ENCODE assay signal across 8 cellular contexts in the genomic region with DNA sequence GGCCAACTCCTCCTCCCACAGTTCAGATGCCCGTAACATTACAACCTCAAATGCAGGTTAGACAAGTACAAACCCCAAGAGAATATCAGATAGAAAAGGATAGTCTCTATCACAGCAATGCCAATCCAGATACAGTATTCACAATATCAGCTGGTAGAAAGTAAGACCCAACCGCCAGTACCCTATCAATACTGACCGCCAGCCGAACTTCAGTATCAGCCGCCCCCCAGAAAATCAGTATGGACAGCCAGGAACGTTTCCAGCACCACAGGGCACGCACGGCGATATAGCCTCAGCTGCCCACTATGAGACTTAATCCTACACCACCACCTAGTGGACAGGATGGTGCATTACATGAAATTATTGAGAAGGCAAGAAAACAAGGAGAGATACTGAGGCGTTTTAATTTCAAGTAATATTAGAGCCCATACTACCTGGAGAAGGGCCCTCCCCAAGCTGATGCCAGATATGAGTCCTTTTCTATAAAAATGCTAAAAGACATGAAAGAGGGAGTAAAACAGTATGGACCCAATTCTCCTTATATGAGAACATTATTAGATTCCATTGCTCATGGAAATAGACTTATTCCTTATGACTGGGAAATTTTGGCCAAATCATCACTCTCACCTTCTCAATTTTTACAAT. TPM values are rescaled to one million over a fixed set of nuclear protein-coding genes. Genes with fewer than 3 reads are reported as not detected.
DNase-seq lines count a peak whose midpoint lies in the region; ATAC-seq and TF ChIP-seq lines count a peak whose summit lies in the region.

No MANE protein-coding gene starts in this region.

- H3K9me3 Mint-ChIP-seq in HFFc6 = no peaks in the 10 kb centered on the region; the same call in 1 of the 2 replicates

- DNase-seq in HFFc6 (peak; percentile 62), NCI-H510A (lab: John Stamatoyannopoulos, UW) (peak; percentile 16), cerebellum (ENCODE audit: low spot score) (peak; percentile 73), left colon (peak; percentile 30 to 42)
- peak; percentile 30 for DNase-seq in activated CD4-positive, CD25-positive, alpha-beta regulatory T cell treated with anti-CD3 and anti-CD28 coated beads, Interleukin-2, amount 50 U/mL, for 16 hours (ENCODE audit: low read depth, low spot score)
- peak; percentile 29 to 37 for DNase-seq in stimulated activated CD4-positive, alpha-beta T cell treated with anti-CD3 and anti-CD28 coated beads, Interleukin-4, amount 100 ng/mL, for 48 hours (ENCODE audit: low read depth in 2 of 2)

- H3K4me3 Mint-ChIP-seq in HFFc6 = peak overlapping the region; percentile 22; the same call in 1 of the 2 replicates

- ATAC-seq in left colon (peak; percentile 87), HG02981 (IDR thresholded peaks at IDR 0.05; ENCODE audit: unreplicated experiment) (no peak)

- intact Hi-C loops in left colon (cut with DNase I, micrococcal nuclease) = no loop called here

- H3K27ac Mint-ChIP-seq in HFFc6 = no peak overlapping the region

- H3K27ac ChIP-seq in C4-2B = no peak overlapping the region

- TF ChIP-seq CTCF in C4-2B (conservative IDR thresholded peaks at IDR 0.05) (peak; percentile 93), HFFc6 (IDR thresholded peaks at IDR 0.05) (peak; percentile 95)

- H3K27me3 Mint-ChIP-seq in HFFc6 (ENCODE audit: insufficient read depth) = peaks cover 9% of the 10 kb centered on the region

- H3K4me1 Mint-ChIP-seq in HFFc6 (ENCODE audit: low read depth) = peaks cover 12% of the 10 kb centered on the region

- H3K36me3 Mint-ChIP-seq in HFFc6 (ENCODE audit: low read depth) = no peaks in the 10 kb centered on the region

RNA-seq across cellular contexts. Expression of a gene that starts 17.6 kb away (rescaled TPM):
- 100 to 1,000 TPM in 1 of 6 experiments, 10 to 100 TPM in 5; 85.7 to 101 (median 94.5) TPM for total RNA-seq in HFFc6 (2021; fragmentation: NEBNext Ultra II Directional; extraction: Animal tissue kit (Norgen Biotek cat#: 25700))
- total RNA-seq in cerebellum (27.2 TPM), left colon (10 to 100 TPM; 39.8 to 51.1 TPM)

Comparison
In these comparisons a context has a peak if more than half of its experiments do, and no peak if none do; other contexts are left out.
1. DNase-seq: peak in every context shown above with its lines; median percentile 73 in cerebellum; 62 in HFFc6; 36 in left colon; 33 in stimulated activated CD4-positive, alpha-beta T cell treated with anti-CD3 and anti-CD28 coated beads, Interleukin-4, amount 100 ng/mL, for 48 hours; 30 in activated CD4-positive, CD25-positive, alpha-beta regulatory T cell treated with anti-CD3 and anti-CD28 coated beads, Interleukin-2, amount 50 U/mL, for 16 hours; 16 in NCI-H510A.